Comparison of ENCODE assay signal across 1 cellular context in the genomic region with DNA sequence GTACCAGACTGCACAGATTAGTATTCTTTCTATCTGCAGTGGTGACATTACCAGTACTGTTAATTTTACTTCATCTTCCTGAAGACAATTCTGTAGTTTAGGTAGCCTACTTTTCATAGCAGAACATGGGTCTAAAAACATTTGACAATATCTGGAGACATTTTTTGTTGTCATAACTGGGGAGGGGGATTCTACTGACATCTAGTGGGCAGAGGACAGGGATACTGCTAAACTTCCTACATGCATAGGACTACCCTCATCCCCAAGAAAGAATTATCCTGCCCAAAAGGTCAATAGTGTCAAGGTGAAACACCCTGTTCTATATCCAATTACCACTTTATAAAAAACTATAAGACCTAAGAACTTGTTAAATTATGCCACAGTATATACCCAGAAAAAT.
TF ChIP-seq lines count a peak whose summit lies in the region.

No MANE protein-coding gene starts in this region.

TF ChIP-seq in GM23338, 12 proteins besides CTCF, POLR2A, EP300 and RAD21 (continued from another document):
- TF ChIP-seq ZNF462 (CRISPR knock-in tag; IDR thresholded peaks at IDR 0.05) = no peak
- TF ChIP-seq, protein P1, sequence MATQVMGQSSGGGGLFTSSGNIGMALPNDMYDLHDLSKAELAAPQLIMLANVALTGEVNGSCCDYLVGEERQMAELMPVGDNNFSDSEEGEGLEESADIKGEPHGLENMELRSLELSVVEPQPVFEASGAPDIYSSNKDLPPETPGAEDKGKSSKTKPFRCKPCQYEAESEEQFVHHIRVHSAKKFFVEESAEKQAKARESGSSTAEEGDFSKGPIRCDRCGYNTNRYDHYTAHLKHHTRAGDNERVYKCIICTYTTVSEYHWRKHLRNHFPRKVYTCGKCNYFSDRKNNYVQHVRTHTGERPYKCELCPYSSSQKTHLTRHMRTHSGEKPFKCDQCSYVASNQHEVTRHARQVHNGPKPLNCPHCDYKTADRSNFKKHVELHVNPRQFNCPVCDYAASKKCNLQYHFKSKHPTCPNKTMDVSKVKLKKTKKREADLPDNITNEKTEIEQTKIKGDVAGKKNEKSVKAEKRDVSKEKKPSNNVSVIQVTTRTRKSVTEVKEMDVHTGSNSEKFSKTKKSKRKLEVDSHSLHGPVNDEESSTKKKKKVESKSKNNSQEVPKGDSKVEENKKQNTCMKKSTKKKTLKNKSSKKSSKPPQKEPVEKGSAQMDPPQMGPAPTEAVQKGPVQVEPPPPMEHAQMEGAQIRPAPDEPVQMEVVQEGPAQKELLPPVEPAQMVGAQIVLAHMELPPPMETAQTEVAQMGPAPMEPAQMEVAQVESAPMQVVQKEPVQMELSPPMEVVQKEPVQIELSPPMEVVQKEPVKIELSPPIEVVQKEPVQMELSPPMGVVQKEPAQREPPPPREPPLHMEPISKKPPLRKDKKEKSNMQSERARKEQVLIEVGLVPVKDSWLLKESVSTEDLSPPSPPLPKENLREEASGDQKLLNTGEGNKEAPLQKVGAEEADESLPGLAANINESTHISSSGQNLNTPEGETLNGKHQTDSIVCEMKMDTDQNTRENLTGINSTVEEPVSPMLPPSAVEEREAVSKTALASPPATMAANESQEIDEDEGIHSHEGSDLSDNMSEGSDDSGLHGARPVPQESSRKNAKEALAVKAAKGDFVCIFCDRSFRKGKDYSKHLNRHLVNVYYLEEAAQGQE (IDR thresholded peaks at IDR 0.05; ENCODE audit: unreplicated experiment) = no peak
- TF ChIP-seq EZH2 (IDR thresholded peaks at IDR 0.05; ENCODE audit: low read depth, unreplicated experiment) = no peak
- no peak for TF ChIP-seq STAT1 (IDR thresholded peaks at IDR 0.05; ENCODE audit: unreplicated experiment)
